Comparison of ENCODE assay signal across 16 cellular contexts in genomic region chr14:52265248-52265647, GRCh38. TPM values are rescaled to one million over a fixed set of nuclear protein-coding genes. Genes with fewer than 3 reads are reported as not detected.
DNase-seq lines count a peak whose midpoint lies in the region; ATAC-seq and TF ChIP-seq lines count a peak whose summit lies in the region.
"Had no signal": no experiment of that assay in that cellular context is flagged by ENCODE, and none has a peak within 500 bp of the region (broad histone marks: within the 10 kb centered on the region; RNA-seq: fewer than 3 reads in every experiment).

No MANE protein-coding gene starts in this region.

- H3K27ac Mint-ChIP-seq in activated CD8-positive, alpha-beta T cell treated with anti-CD3 and anti-CD28 coated beads, Interleukin-2, amount 10 ng/mL, durations not matched to agents 7 days and 5 days: peak overlapping the region; percentile 68
- H3K27ac Mint-ChIP-seq in activated CD8-positive, alpha-beta T cell treated with anti-CD3 and anti-CD28 coated beads for 36 hours: no peak overlapping the region
- peak overlapping the region; percentile 7 for H3K27ac Mint-ChIP-seq in T-helper 2 cell treated with Interferon-gamma antibody and Interleukin-4, amounts not matched to agents 5 μg/mL and 100 μg/mL, for 36 hours

- peak overlapping the region; percentile 4 for H3K4me3 Mint-ChIP-seq in activated CD8-positive, alpha-beta T cell treated with anti-CD3 and anti-CD28 coated beads, Interleukin-2, amount 10 ng/mL, durations not matched to agents 7 days and 5 days
- H3K4me3 Mint-ChIP-seq in activated CD8-positive, alpha-beta T cell treated with anti-CD3 and anti-CD28 coated beads for 36 hours: no peak overlapping the region
- H3K4me3 Mint-ChIP-seq in T-helper 2 cell treated with Interferon-gamma antibody and Interleukin-4, amounts not matched to agents 5 μg/mL and 100 μg/mL, for 36 hours: peak overlapping the region; percentile 21

- no peak for ATAC-seq in activated CD8-positive, alpha-beta T cell treated with anti-CD3 and anti-CD28 coated beads, Interleukin-2, amount 10 ng/mL, durations not matched to agents 7 days and 5 days
- no peak for ATAC-seq in activated CD8-positive, alpha-beta T cell treated with anti-CD3 and anti-CD28 coated beads for 36 hours
- ATAC-seq in HG02870 (IDR thresholded peaks at IDR 0.05; ENCODE audit: unreplicated experiment) (peak; percentile 61), HG02798 (IDR thresholded peaks at IDR 0.05; ENCODE audit: poor library complexity, unreplicated experiment) (no peak), GM19035 (IDR thresholded peaks at IDR 0.05; ENCODE audit: unreplicated experiment) (no peak)
- ATAC-seq: naive thymus-derived CD8-positive, alpha-beta T cell had no signal

- POLR2A ChIA-PET in activated CD8-positive, alpha-beta T cell treated with anti-CD3 and anti-CD28 coated beads, Interleukin-2, amount 10 ng/mL, durations not matched to agents 7 days and 5 days (lab: Charles Lee): no interaction called here
- POLR2A ChIA-PET in activated CD8-positive, alpha-beta T cell treated with anti-CD3 and anti-CD28 coated beads for 36 hours (lab: Charles Lee): no interaction called here

- peaks cover 11% of the 10 kb centered on the region for H3K9me3 Mint-ChIP-seq in activated CD8-positive, alpha-beta T cell treated with anti-CD3 and anti-CD28 coated beads, Interleukin-2, amount 10 ng/mL, durations not matched to agents 7 days and 5 days (ENCODE audit: insufficient read depth)
- no peaks in the 10 kb centered on the region for H3K9me3 Mint-ChIP-seq in activated CD8-positive, alpha-beta T cell treated with anti-CD3 and anti-CD28 coated beads for 36 hours
- no peaks in the 10 kb centered on the region for H3K9me3 Mint-ChIP-seq in T-helper 2 cell treated with Interferon-gamma antibody and Interleukin-4, amounts not matched to agents 5 μg/mL and 100 μg/mL, for 36 hours
- H3K9me3 Mint-ChIP-seq: naive thymus-derived CD8-positive, alpha-beta T cell had no signal

- peak; percentile 40 for DNase-seq in activated CD8-positive, alpha-beta T cell treated with anti-CD3 and anti-CD28 coated beads, Interleukin-2, amount 10 ng/mL, durations not matched to agents 7 days and 5 days
- no peak for DNase-seq in activated CD8-positive, alpha-beta T cell treated with anti-CD3 and anti-CD28 coated beads for 36 hours
- no peak for DNase-seq in T-helper 2 cell treated with Interferon-gamma antibody and Interleukin-4, amounts not matched to agents 5 μg/mL and 100 μg/mL, for 36 hours (ENCODE audit: low spot score)
- DNase-seq in pulmonary artery endothelial cell (ENCODE audit: low read depth, low spot score) (peak; percentile 3), NCI-H774 (lab: John Stamatoyannopoulos, UW) (no peak)
- DNase-seq: activated T-cell treated with anti-CD3 and anti-CD28 coated beads, Interleukin-2, amount 50 U/mL, for 1 hour; central memory CD4-positive, alpha-beta T cell; IMR-90; naive thymus-derived CD8-positive, alpha-beta T cell; NCI-H146; NCI-H446; retina; SW 1271 had no signal

- peaks cover 34% of the 10 kb centered on the region for H3K27me3 Mint-ChIP-seq in activated CD8-positive, alpha-beta T cell treated with anti-CD3 and anti-CD28 coated beads, Interleukin-2, amount 10 ng/mL, durations not matched to agents 7 days and 5 days (ENCODE audit: low read depth)
- H3K27me3 Mint-ChIP-seq in activated CD8-positive, alpha-beta T cell treated with anti-CD3 and anti-CD28 coated beads for 36 hours: peaks cover 25% of the 10 kb centered on the region
- peaks cover 39% of the 10 kb centered on the region for H3K27me3 Mint-ChIP-seq in T-helper 2 cell treated with Interferon-gamma antibody and Interleukin-4, amounts not matched to agents 5 μg/mL and 100 μg/mL, for 36 hours (ENCODE audit: low read depth)

- no peak for TF ChIP-seq CTCF in activated CD8-positive, alpha-beta T cell treated with anti-CD3 and anti-CD28 coated beads for 36 hours (IDR thresholded peaks at IDR 0.05)

- H3K4me1 Mint-ChIP-seq in activated CD8-positive, alpha-beta T cell treated with anti-CD3 and anti-CD28 coated beads, Interleukin-2, amount 10 ng/mL, durations not matched to agents 7 days and 5 days (ENCODE audit: low read depth): peaks cover 63% of the 10 kb centered on the region
- H3K4me1 Mint-ChIP-seq in activated CD8-positive, alpha-beta T cell treated with anti-CD3 and anti-CD28 coated beads for 36 hours (ENCODE audit: low read depth): peaks cover 38% of the 10 kb centered on the region
- peaks cover 42% of the 10 kb centered on the region for H3K4me1 Mint-ChIP-seq in T-helper 2 cell treated with Interferon-gamma antibody and Interleukin-4, amounts not matched to agents 5 μg/mL and 100 μg/mL, for 36 hours (ENCODE audit: low read depth)

- intact Hi-C loops in activated CD8-positive, alpha-beta T cell treated with anti-CD3 and anti-CD28 coated beads for 36 hours (cut with micrococcal nuclease): loop anchor here (10.0 kb wide), 1 partner anchor 110 kb away; no protein-coding TSS in a partner anchor

- CTCF ChIA-PET in activated CD8-positive, alpha-beta T cell treated with anti-CD3 and anti-CD28 coated beads, Interleukin-2, amount 10 ng/mL, durations not matched to agents 7 days and 5 days (lab: Charles Lee): interaction anchor here (0.6 to 3.2 kb wide), 5 partner anchors 11 to 1982 kb away, joined by 3 to 7 read pairs (median 3); no protein-coding TSS in a partner anchor
- CTCF ChIA-PET in activated CD8-positive, alpha-beta T cell treated with anti-CD3 and anti-CD28 coated beads for 36 hours (lab: Charles Lee): interaction anchor here (0.9 kb wide), 1 partner anchor 219 kb away, joined by 3 read pairs; no protein-coding TSS in a partner anchor

- H3K36me3 Mint-ChIP-seq in activated CD8-positive, alpha-beta T cell treated with anti-CD3 and anti-CD28 coated beads, Interleukin-2, amount 10 ng/mL, durations not matched to agents 7 days and 5 days (ENCODE audit: low read depth): peaks cover 20% of the 10 kb centered on the region
- H3K36me3 Mint-ChIP-seq in activated CD8-positive, alpha-beta T cell treated with anti-CD3 and anti-CD28 coated beads for 36 hours (ENCODE audit: low read depth): peaks cover 2% of the 10 kb centered on the region
- H3K36me3 Mint-ChIP-seq in T-helper 2 cell treated with Interferon-gamma antibody and Interleukin-4, amounts not matched to agents 5 μg/mL and 100 μg/mL, for 36 hours (ENCODE audit: low read depth): peaks cover 16% of the 10 kb centered on the region
- H3K36me3 Mint-ChIP-seq: naive thymus-derived CD8-positive, alpha-beta T cell had no signal

RNA-seq across cellular contexts. Expression of gene PTGDR, which starts 2.2 kb away (rescaled TPM):
- 1 to 10 TPM in 1 of 2 experiments, under 1 TPM in 1; 0.68 to 1.0 TPM for total RNA-seq in activated CD8-positive, alpha-beta T cell treated with anti-CD3 and anti-CD28 coated beads, Interleukin-2, amount 10 ng/mL, durations not matched to agents 7 days and 5 days
- under 1 TPM; 0.13 to 0.43 TPM for total RNA-seq in activated CD8-positive, alpha-beta T cell treated with anti-CD3 and anti-CD28 coated beads for 36 hours
- not detected in 2 replicates for total RNA-seq in pulmonary artery endothelial cell
- total RNA-seq: IMR-90 had no signal

RNA-seq across cellular contexts. Expression of gene PTGER2, which starts 48.9 kb away (rescaled TPM):
- 100 to 1,000 TPM; 116 to 119 TPM for total RNA-seq in activated CD8-positive, alpha-beta T cell treated with anti-CD3 and anti-CD28 coated beads, Interleukin-2, amount 10 ng/mL, durations not matched to agents 7 days and 5 days
- 10 to 100 TPM; 19.5 to 19.9 TPM for total RNA-seq in activated CD8-positive, alpha-beta T cell treated with anti-CD3 and anti-CD28 coated beads for 36 hours
- total RNA-seq in pulmonary artery endothelial cell: not detected in 2 replicates

Comparison
In these comparisons a context has a peak if more than half of its experiments do, and no peak if none do; other contexts are left out.
1. DNase-seq: peak in activated CD8-positive, alpha-beta T cell treated with anti-CD3 and anti-CD28 coated beads, Interleukin-2, amount 10 ng/mL, durations not matched to agents 7 days and 5 days (single experiment) and pulmonary artery endothelial cell (single experiment); none in activated CD8-positive, alpha-beta T cell treated with anti-CD3 and anti-CD28 coated beads for 36 hours (single experiment), T-helper 2 cell treated with Interferon-gamma antibody and Interleukin-4, amounts not matched to agents 5 μg/mL and 100 μg/mL, for 36 hours (single experiment) and NCI-H774 (single experiment).
2. RNA of gene PTGER2, which starts 48.9 kb away (total RNA-seq): 116 to 119 TPM in activated CD8-positive, alpha-beta T cell treated with anti-CD3 and anti-CD28 coated beads, Interleukin-2, amount 10 ng/mL, durations not matched to agents 7 days and 5 days and 19.5 to 19.9 TPM in activated CD8-positive, alpha-beta T cell treated with anti-CD3 and anti-CD28 coated beads for 36 hours; not detected in pulmonary artery endothelial cell; every median in the first group is over 10 times any median in the second.